Comparison of ENCODE assay signal across 10 cellular contexts in genomic region chr10:79375321-79376077, GRCh38. TPM values are rescaled to one million over a fixed set of nuclear protein-coding genes. Genes with fewer than 3 reads are reported as not detected.
A peak's percentile ranks its signal among the peaks of the same experiment; 100 is the strongest.
DNase-seq lines count a peak whose midpoint lies in the region; TF ChIP-seq lines count a peak whose summit lies in the region.
"Had no signal": no experiment of that assay in that cellular context is flagged by ENCODE, and none has a peak within 500 bp of the region (broad histone marks: within the 10 kb centered on the region; RNA-seq: fewer than 3 reads in every experiment).

No MANE protein-coding gene starts in this region.

- no peak overlapping the region for H3K4me3 ChIP-seq in Loucy (ENCODE audit: low read length, poor library complexity, severe bottlenecking)
- H3K4me3 ChIP-seq in prostate gland, result no peak overlapping the region
- no peak overlapping the region for H3K4me3 ChIP-seq in esophagus muscularis mucosa
- H3K4me3 ChIP-seq in transverse colon, result no peak overlapping the region
- H3K4me3 ChIP-seq: dorsolateral prefrontal cortex had no signal

- peaks cover 21% of the 10 kb centered on the region for H3K4me1 Mint-ChIP-seq in chondrocyte (ENCODE audit: low read depth)
- H3K4me1 Mint-ChIP-seq in T-helper 2 cell treated with Interferon-gamma antibody and Interleukin-4, amounts not matched to agents 5 μg/mL and 100 μg/mL, for 36 hours (ENCODE audit: low read depth), result no peaks in the 10 kb centered on the region

- TF ChIP-seq EP300 in esophagus muscularis mucosa (IDR thresholded peaks at IDR 0.05), result no peak
- no peak for TF ChIP-seq EP300 in transverse colon (IDR thresholded peaks at IDR 0.05; ENCODE audit: low read depth)

- H3K27ac Mint-ChIP-seq in chondrocyte (ENCODE audit: unreplicated experiment), result peak overlapping the region; percentile 47
- H3K27ac Mint-ChIP-seq in T-helper 2 cell treated with Interferon-gamma antibody and Interleukin-4, amounts not matched to agents 5 μg/mL and 100 μg/mL, for 36 hours, result no peak overlapping the region
- H3K27ac Mint-ChIP-seq: activated T-helper 2 cell treated with anti-CD3 and anti-CD28 coated beads, Interferon-gamma antibody, Interleukin-2, Interleukin-4, amounts not matched to agents 10 μg/mL and 5 μg/mL and 100 μg/mL, durations not matched to agents 14 hours and 24 hours and 36 hours had no signal

- no peak overlapping the region for H3K4me3 Mint-ChIP-seq in chondrocyte (ENCODE audit: unreplicated experiment)
- no peak overlapping the region for H3K4me3 Mint-ChIP-seq in T-helper 2 cell treated with Interferon-gamma antibody and Interleukin-4, amounts not matched to agents 5 μg/mL and 100 μg/mL, for 36 hours

- peaks cover 3% of the 10 kb centered on the region for H3K9me3 Mint-ChIP-seq in chondrocyte (ENCODE audit: low read depth)
- no peaks in the 10 kb centered on the region for H3K9me3 Mint-ChIP-seq in T-helper 2 cell treated with Interferon-gamma antibody and Interleukin-4, amounts not matched to agents 5 μg/mL and 100 μg/mL, for 36 hours
- H3K9me3 Mint-ChIP-seq: activated T-helper 2 cell treated with anti-CD3 and anti-CD28 coated beads, Interferon-gamma antibody, Interleukin-2, Interleukin-4, amounts not matched to agents 10 μg/mL and 5 μg/mL and 100 μg/mL, durations not matched to agents 14 hours and 24 hours and 36 hours had no signal

- H3K27me3 ChIP-seq in Loucy (ENCODE audit: insufficient read depth, low read length, poor library complexity, severe bottlenecking) (no peaks in the 10 kb centered on the region), prostate gland (replicated peaks; ENCODE audit: insufficient read depth) (no peaks in the 10 kb centered on the region), esophagus muscularis mucosa (no peaks in the 10 kb centered on the region), transverse colon (no peaks in the 10 kb centered on the region)
- H3K27me3 ChIP-seq: dorsolateral prefrontal cortex had no signal

- TF ChIP-seq POLR2A in prostate gland (IDR thresholded peaks at IDR 0.05), result no peak
- no peak for TF ChIP-seq POLR2A in esophagus muscularis mucosa (IDR thresholded peaks at IDR 0.05; ENCODE audit: low read depth)
- no peak for TF ChIP-seq POLR2A in transverse colon (IDR thresholded peaks at IDR 0.05)

- peak overlapping the region; percentile 20 for H3K9ac ChIP-seq in Loucy (ENCODE audit: low read depth, low read length, poor library complexity, severe bottlenecking)

- DNase-seq in ELR (ENCODE audit: low read depth), result peak; percentile 41
- DNase-seq in chondrocyte (ENCODE audit: low spot score), result peak; percentile 77
- DNase-seq in mucosa of gallbladder (ENCODE audit: low spot score), result peak; percentile 9
- no peak for DNase-seq in T-helper 2 cell treated with Interferon-gamma antibody and Interleukin-4, amounts not matched to agents 5 μg/mL and 100 μg/mL, for 36 hours (ENCODE audit: low spot score)
- DNase-seq in prostate gland (ENCODE audit: low spot score), result no peak
- DNase-seq in esophagus muscularis mucosa (ENCODE audit: extremely low spot score), result no peak
- DNase-seq in transverse colon, result no peak

- no peaks in the 10 kb centered on the region for H3K9me2 ChIP-seq in Loucy (replicated peaks; ENCODE audit: low read depth, low read length)

- intact Hi-C loops in prostate gland (cut with DNase I), result loop anchor here (2.0 kb wide), 1 partner anchor 91 kb away; no protein-coding TSS in a partner anchor
- intact Hi-C loops in esophagus muscularis mucosa (cut with DNase I), result no loop called here
- intact Hi-C loops in transverse colon (cut with DNase I; ENCODE audit: low total_unique reads), result loop anchor here (2.0 kb wide), 1 partner anchor 91 kb away; no protein-coding TSS in a partner anchor

- WGBS in prostate gland, result 84% methylated on average over 6 of the region's 6 CpGs
- 73% methylated on average over 5 of the region's 6 CpGs for WGBS in esophagus muscularis mucosa
- 73% methylated on average over 6 of the region's 6 CpGs; no CpG with 5 or more reads in 1 of the 2 donors for WGBS in transverse colon (ENCODE audit: low coverage in 1 of 2), 2 donors

- H3K36me3 ChIP-seq in Loucy (ENCODE audit: insufficient read depth, low read length) (no peaks in the 10 kb centered on the region), prostate gland (no peaks in the 10 kb centered on the region), esophagus muscularis mucosa (no peaks in the 10 kb centered on the region), transverse colon (no peaks in the 10 kb centered on the region)

- H3F3A ChIP-seq in Loucy (ENCODE audit: low read depth), result no peaks in the 10 kb centered on the region

- peaks cover 2% of the 10 kb centered on the region for H3K36me3 Mint-ChIP-seq in chondrocyte (ENCODE audit: low read depth)
- H3K36me3 Mint-ChIP-seq in T-helper 2 cell treated with Interferon-gamma antibody and Interleukin-4, amounts not matched to agents 5 μg/mL and 100 μg/mL, for 36 hours (ENCODE audit: low read depth), result no peaks in the 10 kb centered on the region

- no peak overlapping the region for H3K4me2 ChIP-seq in Loucy (ENCODE audit: low read depth, low read length, poor library complexity, severe bottlenecking)

- no peak overlapping the region; the same call in 1 of the 2 replicates for H2AFZ ChIP-seq in Loucy (ENCODE audit: low read length)

- H3K27me3 Mint-ChIP-seq in chondrocyte (ENCODE audit: low read depth), result no peaks in the 10 kb centered on the region
- H3K27me3 Mint-ChIP-seq in T-helper 2 cell treated with Interferon-gamma antibody and Interleukin-4, amounts not matched to agents 5 μg/mL and 100 μg/mL, for 36 hours (ENCODE audit: low read depth), result peaks cover 17% of the 10 kb centered on the region

- H3K79me2 ChIP-seq in Loucy (ENCODE audit: insufficient read depth, low read length), result no peaks in the 10 kb centered on the region

- no peak overlapping the region for H3K27ac ChIP-seq in prostate gland
- H3K27ac ChIP-seq in esophagus muscularis mucosa (replicated peaks in 1 of 4), result peak overlapping the region in 1 of 4 donors; percentile 24
- H3K27ac ChIP-seq in transverse colon, result no peak overlapping the region

- H3K4me1 ChIP-seq in Loucy (ENCODE audit: insufficient read depth, low read length, poor library complexity, severe bottlenecking), result peaks cover 8% of the 10 kb centered on the region
- peaks cover 7% of the 10 kb centered on the region for H3K4me1 ChIP-seq in prostate gland (replicated peaks)
- H3K4me1 ChIP-seq in esophagus muscularis mucosa, result peaks cover 27 to 36% (median 34%) of the 10 kb centered on the region in 4 donors
- H3K4me1 ChIP-seq in transverse colon, result peaks cover 14 to 28% (median 20%) of the 10 kb centered on the region in 4 donors

- no peaks in the 10 kb centered on the region for H3K9me3 ChIP-seq in Loucy (ENCODE audit: insufficient read depth, low read depth, low read length)
- H3K9me3 ChIP-seq in prostate gland, result no peaks in the 10 kb centered on the region
- H3K9me3 ChIP-seq in esophagus muscularis mucosa, result peaks cover 0 to 5% (median 1%) of the 10 kb centered on the region in 4 donors
- H3K9me3 ChIP-seq in transverse colon, result no peaks in the 10 kb centered on the region

- H4K20me1 ChIP-seq in Loucy (ENCODE audit: insufficient read depth, low read length, poor library complexity, severe bottlenecking), result no peaks in the 10 kb centered on the region

- in situ Hi-C loops in transverse colon (cut with MboI; ENCODE audit: low pct_ligation_motif_present in 1 of 4, low pct_unique_long_range_greater_than_20kb in 1 of 4, low sequenced_read_pairs in 3 of 4), result loop anchor here (5.0 to 10.0 kb wide), 3 partner anchors 89 to 99 kb away; no protein-coding TSS in a partner anchor

- TF ChIP-seq CTCF in Loucy (conservative IDR thresholded peaks at IDR 0.05; ENCODE audit: low read length) (no peak), chondrocyte (IDR thresholded peaks at IDR 0.05) (no peak), prostate gland (IDR thresholded peaks at IDR 0.05) (no peak), esophagus muscularis mucosa (IDR thresholded peaks at IDR 0.05) (no peak), transverse colon (IDR thresholded peaks at IDR 0.05) (no peak)

RNA-seq across cellular contexts. Expression of gene PPIF, which starts 28.2 kb away (rescaled TPM):
- total RNA-seq in chondrocyte (11.0 to 16.2 TPM (median 15.2 TPM) in 3 replicates), mucosa of gallbladder (49.4 TPM), prostate gland (10 to 100 TPM; 30.6 to 69.1 TPM), esophagus muscularis mucosa (10 to 100 TPM; 19.5 to 42.2 (median 24.4) TPM), transverse colon (100 to 1,000 TPM in 1 of 4 donors, 10 to 100 TPM in 3; 37.2 to 149 (median 51.6) TPM)

Comparison
In these comparisons a context has a peak if more than half of its experiments do, and no peak if none do; other contexts are left out.
1. DNase-seq: peak in ELR (single experiment), chondrocyte (single experiment) and mucosa of gallbladder (single experiment); none in T-helper 2 cell treated with Interferon-gamma antibody and Interleukin-4, amounts not matched to agents 5 μg/mL and 100 μg/mL, for 36 hours (single experiment), prostate gland (single experiment), esophagus muscularis mucosa (single experiment) and transverse colon (single experiment).